In genomic region chr4:3766791-3767561, GRCh38 we compare ENCODE assay signal across 9 cellular contexts. TPM values are rescaled to one million over a fixed set of nuclear protein-coding genes. Genes with fewer than 3 reads are reported as not detected.
DNase-seq lines count a peak whose midpoint lies in the region; ATAC-seq lines count a peak whose summit lies in the region.
"Had no signal": no experiment of that assay in that cellular context is flagged by ENCODE, and none has a peak within 500 bp of the region (broad histone marks: within the 10 kb centered on the region; RNA-seq: fewer than 3 reads in every experiment).

No MANE protein-coding gene starts in this region.

- peaks cover 34 to 70% (median 63%) of the 10 kb centered on the region in 5 donors for H3K27me3 ChIP-seq in subcutaneous abdominal adipose tissue (ENCODE audit: control insufficient read depth in 5 of 5, insufficient read depth in 4 of 5, low read length in 5 of 5)

- intact Hi-C loops in activated CD4-positive, alpha-beta T cell treated with anti-CD3 and anti-CD28 coated beads, Interleukin-2, amount 10 ng/mL, durations not matched to agents 24 days and 14 days (cut with micrococcal nuclease): no loop called here

- peaks cover 2% of the 10 kb centered on the region for H3K4me1 Mint-ChIP-seq in activated CD4-positive, alpha-beta T cell treated with anti-CD3 and anti-CD28 coated beads, Interleukin-2, amount 10 ng/mL, durations not matched to agents 24 days and 14 days
- H3K4me1 Mint-ChIP-seq in activated naive CD8-positive, alpha-beta T cell (ENCODE audit: low read depth): peaks cover 4% of the 10 kb centered on the region

- no peak overlapping the region for H3K27ac ChIP-seq in subcutaneous abdominal adipose tissue (ENCODE audit: low read depth, low read length)

- no peaks in the 10 kb centered on the region for H3K36me3 Mint-ChIP-seq in activated CD4-positive, alpha-beta T cell treated with anti-CD3 and anti-CD28 coated beads, Interleukin-2, amount 10 ng/mL, durations not matched to agents 24 days and 14 days (ENCODE audit: low read depth)
- H3K36me3 Mint-ChIP-seq in activated naive CD8-positive, alpha-beta T cell: no peaks in the 10 kb centered on the region

- no peak for DNase-seq in activated CD4-positive, alpha-beta T cell treated with anti-CD3 and anti-CD28 coated beads, Interleukin-2, amount 10 ng/mL, durations not matched to agents 24 days and 14 days
- no peak for DNase-seq in activated CD4-positive, alpha-beta T cell treated with anti-CD3 and anti-CD28 coated beads, Interleukin-2, amount 50 U/mL, for 4 hours
- DNase-seq in iPS-NIHi7 (ENCODE audit: extremely low spot score) (peak; percentile 76), NCI-H446 (lab: John Stamatoyannopoulos, UW) (no peak), UCSD-AML1 (lab: John Stamatoyannopoulos, UW; ENCODE audit: unreplicated experiment) (no peak)
- DNase-seq: stimulated activated naive CD4-positive, alpha-beta T cell had no signal

- H3K9me3 Mint-ChIP-seq in activated CD4-positive, alpha-beta T cell treated with anti-CD3 and anti-CD28 coated beads, Interleukin-2, amount 10 ng/mL, durations not matched to agents 24 days and 14 days: no peaks in the 10 kb centered on the region
- no peaks in the 10 kb centered on the region for H3K9me3 Mint-ChIP-seq in activated naive CD8-positive, alpha-beta T cell (ENCODE audit: low read depth)

- H3K4me1 ChIP-seq in subcutaneous abdominal adipose tissue (ENCODE audit: control insufficient read depth in 5 of 5, insufficient read depth in 5 of 5, low read length in 5 of 5): peaks cover 0 to 23% (median 12%) of the 10 kb centered on the region in 5 donors

- no peak overlapping the region for H3K9ac ChIP-seq in subcutaneous abdominal adipose tissue (ENCODE audit: low read length in 5 of 5)

- ATAC-seq in HG03565 (IDR thresholded peaks at IDR 0.05; ENCODE audit: unreplicated experiment): no peak

- H3K4me3 ChIP-seq in subcutaneous abdominal adipose tissue (ENCODE audit: low read depth in 1 of 5, low read length in 5 of 5): peak overlapping the region in 3 of 5 donors; percentile 32 to 57 (median 50)

- H3K4me3 Mint-ChIP-seq in activated CD4-positive, alpha-beta T cell treated with anti-CD3 and anti-CD28 coated beads, Interleukin-2, amount 10 ng/mL, durations not matched to agents 24 days and 14 days: peak overlapping the region; percentile 58
- peak overlapping the region; percentile 52 for H3K4me3 Mint-ChIP-seq in activated naive CD8-positive, alpha-beta T cell

- H3K27ac Mint-ChIP-seq in activated CD4-positive, alpha-beta T cell treated with anti-CD3 and anti-CD28 coated beads, Interleukin-2, amount 10 ng/mL, durations not matched to agents 24 days and 14 days: no peak overlapping the region
- no peak overlapping the region for H3K27ac Mint-ChIP-seq in activated naive CD8-positive, alpha-beta T cell

- no peaks in the 10 kb centered on the region for H3K36me3 ChIP-seq in subcutaneous abdominal adipose tissue (ENCODE audit: control insufficient read depth in 5 of 5, insufficient read depth in 5 of 5, low read length in 5 of 5)

- H3K9me3 ChIP-seq in subcutaneous abdominal adipose tissue (ENCODE audit: control insufficient read depth in 5 of 5, low read length in 5 of 5): no peaks in the 10 kb centered on the region

- H3K27me3 Mint-ChIP-seq in activated CD4-positive, alpha-beta T cell treated with anti-CD3 and anti-CD28 coated beads, Interleukin-2, amount 10 ng/mL, durations not matched to agents 24 days and 14 days: peaks cover 16% of the 10 kb centered on the region
- peaks cover 8% of the 10 kb centered on the region for H3K27me3 Mint-ChIP-seq in activated naive CD8-positive, alpha-beta T cell

RNA-seq across cellular contexts. Expression of gene ADRA2C, which starts 0.8 kb away (rescaled TPM):
- not detected in 2 replicates for total RNA-seq in activated CD4-positive, alpha-beta T cell treated with anti-CD3 and anti-CD28 coated beads, Interleukin-2, amount 10 ng/mL, durations not matched to agents 24 days and 14 days
